In the genomic region with DNA sequence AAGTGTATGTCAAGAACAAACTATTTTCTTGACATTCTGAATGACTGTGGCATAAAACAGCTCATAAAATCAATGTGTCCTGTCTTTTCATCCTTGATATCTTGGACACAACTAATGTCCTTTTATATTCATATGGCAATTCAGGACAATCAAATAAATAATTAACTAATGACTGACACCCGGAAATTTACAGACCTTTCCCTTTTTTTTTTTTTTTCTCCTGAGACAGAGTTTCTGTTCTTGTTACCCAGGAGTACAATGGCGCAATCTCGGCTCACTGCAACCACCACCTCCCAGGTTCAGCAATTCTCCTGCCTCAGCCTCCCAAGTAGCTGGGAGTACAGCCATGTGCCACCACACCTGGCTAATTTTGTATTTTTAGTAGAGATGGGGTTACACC, we compare ENCODE assay signal across 19 cellular contexts.
DNase-seq lines count a peak whose midpoint lies in the region; ATAC-seq, FAIRE-seq and TF ChIP-seq lines count a peak whose summit lies in the region.
"Had no signal": no experiment of that assay in that cellular context is flagged by ENCODE, and none has a peak within 500 bp of the region (broad histone marks: within the 10 kb centered on the region; RNA-seq: fewer than 3 reads in every experiment).

No MANE protein-coding gene starts in this region.

- no peak for TF ChIP-seq POLR2A in A549 (IDR thresholded peaks at IDR 0.05; ENCODE audit: low read length)

- H3K36me3 Mint-ChIP-seq in type B pancreatic cell, result no peaks in the 10 kb centered on the region
- H3K36me3 Mint-ChIP-seq: CD8-positive, alpha-beta T cell had no signal

- no peaks in the 10 kb centered on the region for H3K4me1 Mint-ChIP-seq in type B pancreatic cell (ENCODE audit: unreplicated experiment)
- H3K4me1 Mint-ChIP-seq: B cell had no signal

- ATAC-seq in A549 (no peak), left lobe of liver (peak; percentile 75), pancreas (peak; percentile 73 to 88 (median 86)), upper lobe of right lung (no peak), GM18858 (IDR thresholded peaks at IDR 0.05; ENCODE audit: unreplicated experiment) (no peak)
- ATAC-seq: CD8-positive, alpha-beta T cell; HCT116 had no signal

- no peak for TF ChIP-seq EP300 in A549 (IDR thresholded peaks at IDR 0.05)

- FAIRE-seq in A549 (lab: Jason Lieb, UNC) (no peak), pancreas (lab: Jason Lieb, UNC) (no peak)

- H3K27ac ChIP-seq in A549 (peak overlapping the region in 1 of 2 experiments; percentile 7; a peak in 1 of 6 replicates), VCaP (0 out of 2 replicates have a peak overlapping the region, but pooled peaks have one; percentile 5), pancreas (peak overlapping the region in 2 of 4 donors; percentile 10 to 39), upper lobe of right lung (no peak overlapping the region)
- H3K27ac ChIP-seq: BLaER1 treated with 17β-estradiol and CSF1 and Interleukin-3, amounts not matched to agents 10 nM and 100 nM had no signal

- no peak for TF ChIP-seq RAD21 in A549 (conservative IDR thresholded peaks at IDR 0.05 in 1 of 2, IDR thresholded peaks at IDR 0.05 in 1 of 2)

- intact Hi-C loops in pancreas (cut with DNase I), result no loop called here
- intact Hi-C loops in upper lobe of right lung (cut with DNase I), result no loop called here

- POLR2A ChIA-PET in A549 (lab: Yijun Ruan, JAX), result interaction anchor here (0.7 kb wide), 1 partner anchor 16 kb away, joined by 5 read pairs; no protein-coding TSS in a partner anchor

- H3K4me2 ChIP-seq in A549, result peak overlapping the region; percentile 30; the same call in 1 of the 3 replicates
- H3K4me2 ChIP-seq: BLaER1 treated with 17β-estradiol and CSF1 and Interleukin-3, amounts not matched to agents 10 nM and 100 nM had no signal

- H3K4me1 ChIP-seq in A549, result peaks cover 21% of the 10 kb centered on the region
- peaks cover 0 to 4% (median 0%) of the 10 kb centered on the region in 3 donors for H3K4me1 ChIP-seq in pancreas
- no peaks in the 10 kb centered on the region for H3K4me1 ChIP-seq in upper lobe of right lung
- H3K4me1 ChIP-seq: BLaER1 treated with 17β-estradiol and CSF1 and Interleukin-3, amounts not matched to agents 10 nM and 100 nM had no signal

- no peaks in the 10 kb centered on the region for H3K36me3 ChIP-seq in pancreas
- no peaks in the 10 kb centered on the region for H3K36me3 ChIP-seq in upper lobe of right lung
- H3K36me3 ChIP-seq: BLaER1 treated with 17β-estradiol and CSF1 and Interleukin-3, amounts not matched to agents 10 nM and 100 nM had no signal

- TF ChIP-seq CTCF in A549 (IDR thresholded peaks at IDR 0.05) (no peak), VCaP (conservative IDR thresholded peaks at IDR 0.05) (no peak), pancreas (IDR thresholded peaks at IDR 0.05) (no peak), type B pancreatic cell (conservative IDR thresholded peaks at IDR 0.05) (no peak), upper lobe of right lung (IDR thresholded peaks at IDR 0.05) (no peak)

- no peak overlapping the region for H3K4me3 Mint-ChIP-seq in type B pancreatic cell
- H3K4me3 Mint-ChIP-seq: B cell; CD8-positive, alpha-beta T cell; HFFc6 had no signal

- no peak for DNase-seq in A549 (ENCODE audit: low read depth in 1 of 2, low spot score in 1 of 2)
- no peak for DNase-seq in left lobe of liver (ENCODE audit: low spot score)
- DNase-seq in pancreas, result peak in 1 of 6 donors; percentile 50
- no peak for DNase-seq in type B pancreatic cell (ENCODE audit: extremely low spot score, unreplicated experiment)
- DNase-seq in amygdala (lab: John Stamatoyannopoulos, UW), result no peak
- no peak for DNase-seq in upper lobe of right lung
- DNase-seq: 8988T; CD8-positive, alpha-beta T cell; DMS 273 treated with DMSO at 0.1 percent for 48 hours; DMS79; GF-D8; GOT3; H7; HFFc6 had no signal

- no peak overlapping the region for H3K27ac Mint-ChIP-seq in type B pancreatic cell
- H3K27ac Mint-ChIP-seq: B cell; CD8-positive, alpha-beta T cell; HFFc6 had no signal

- CTCF ChIA-PET in A549 (lab: Yijun Ruan, JAX), result no interaction called here

- no peaks in the 10 kb centered on the region for H3K27me3 Mint-ChIP-seq in type B pancreatic cell

- H3K9me3 ChIP-seq in A549 (0 out of 3 replicates have a peak, but pooled peaks cover 3% of the 10 kb centered on the region), pancreas (no peaks in the 10 kb centered on the region), upper lobe of right lung (no peaks in the 10 kb centered on the region)

- H3K4me3 ChIP-seq in A549, result no peak overlapping the region
- no peak overlapping the region for H3K4me3 ChIP-seq in pancreas
- H3K4me3 ChIP-seq in upper lobe of right lung, result no peak overlapping the region
- H3K4me3 ChIP-seq: BLaER1 treated with 17β-estradiol and CSF1 and Interleukin-3, amounts not matched to agents 10 nM and 100 nM had no signal

- H3K27me3 ChIP-seq in pancreas (no peaks in the 10 kb centered on the region), upper lobe of right lung (no peaks in the 10 kb centered on the region)
- H3K27me3 ChIP-seq: BLaER1 treated with 17β-estradiol and CSF1 and Interleukin-3, amounts not matched to agents 10 nM and 100 nM had no signal

- no peaks in the 10 kb centered on the region for H3K9me3 Mint-ChIP-seq in type B pancreatic cell
- H3K9me3 Mint-ChIP-seq: HFFc6 had no signal

- 73% methylated on average over 3 of the region's 3 CpGs for WGBS in A549 (ENCODE audit: missing lambda C conversion rate)
- WGBS in pancreas, 2 donors, result 29 to 30% methylated on average over 3 of the region's 3 CpGs

TF ChIP-seq in A549, 52 proteins besides CTCF, POLR2A, EP300 and RAD21:
- TF ChIP-seq MAZ (IDR thresholded peaks at IDR 0.05; ENCODE audit: borderline replicate concordance, low read depth, low read length) (no peak), CEBPB (IDR thresholded peaks at IDR 0.05) (0 out of 4 replicates have a peak, but pooled peaks of 1 of the 2 experiments have one; percentile 4)

Comparison
In these comparisons a context has a peak if more than half of its experiments do, and no peak if none do; other contexts are left out.
1. ATAC-seq: peak in left lobe of liver (single experiment) and pancreas (4 of 4); none in A549 (0 of 2), upper lobe of right lung (single experiment) and GM18858 (single experiment).